Comparison of ENCODE assay signal across 1 cellular context in the genomic region with DNA sequence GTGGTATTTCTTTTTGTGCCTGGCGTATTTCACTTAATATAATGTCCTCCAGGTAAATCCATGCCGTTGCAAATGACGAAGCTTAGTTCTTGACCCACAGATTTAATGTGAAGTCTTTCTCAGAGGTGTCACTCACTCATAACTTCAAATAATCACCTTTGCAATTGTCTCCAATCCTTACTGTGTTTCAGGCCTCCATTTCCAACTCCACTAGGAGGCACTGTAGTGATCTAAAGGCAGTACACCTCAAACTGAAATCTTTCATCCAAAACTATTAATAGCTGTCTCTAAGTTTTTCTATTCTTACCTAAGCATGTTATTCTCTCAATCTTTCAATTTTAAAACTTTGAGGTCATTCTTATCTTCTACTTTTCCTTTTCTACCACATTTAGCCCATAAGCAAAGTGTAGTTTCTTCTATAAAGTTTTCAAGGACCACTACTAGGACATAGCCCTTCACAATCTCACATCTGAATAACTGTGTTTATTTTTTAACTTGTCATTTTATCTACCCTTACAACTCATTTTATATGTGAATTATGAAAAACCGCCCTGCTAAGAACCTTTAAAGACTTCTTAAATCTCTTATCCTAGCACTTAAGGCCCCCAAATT.
A peak's percentile ranks its signal among the peaks of the same experiment; 100 is the strongest.
TF ChIP-seq lines count a peak whose summit lies in the region.

No MANE protein-coding gene starts in this region.

TF ChIP-seq in K562, 482 proteins besides CTCF, POLR2A, EP300 and RAD21:
- TF ChIP-seq SMC3 (conservative IDR thresholded peaks at IDR 0.05; ENCODE audit: insufficient read depth, low read depth, low read length) (0 out of 2 replicates have a peak, but pooled peaks have one; percentile 30), MEF2A (IDR thresholded peaks at IDR 0.05; ENCODE audit: control insufficient read depth, low read depth, low read length) (0 out of 2 replicates have a peak, but pooled peaks have one; percentile 18), SMARCE1 (IDR thresholded peaks at IDR 0.05) (no peak)
- TF ChIP-seq, protein P1, sequence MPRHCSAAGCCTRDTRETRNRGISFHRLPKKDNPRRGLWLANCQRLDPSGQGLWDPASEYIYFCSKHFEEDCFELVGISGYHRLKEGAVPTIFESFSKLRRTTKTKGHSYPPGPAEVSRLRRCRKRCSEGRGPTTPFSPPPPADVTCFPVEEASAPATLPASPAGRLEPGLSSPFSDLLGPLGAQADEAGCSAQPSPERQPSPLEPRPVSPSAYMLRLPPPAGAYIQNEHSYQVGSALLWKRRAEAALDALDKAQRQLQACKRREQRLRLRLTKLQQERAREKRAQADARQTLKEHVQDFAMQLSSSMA (CRISPR knock-in tag; IDR thresholded peaks at IDR 0.05): no peak
- TF ChIP-seq, protein P2, sequence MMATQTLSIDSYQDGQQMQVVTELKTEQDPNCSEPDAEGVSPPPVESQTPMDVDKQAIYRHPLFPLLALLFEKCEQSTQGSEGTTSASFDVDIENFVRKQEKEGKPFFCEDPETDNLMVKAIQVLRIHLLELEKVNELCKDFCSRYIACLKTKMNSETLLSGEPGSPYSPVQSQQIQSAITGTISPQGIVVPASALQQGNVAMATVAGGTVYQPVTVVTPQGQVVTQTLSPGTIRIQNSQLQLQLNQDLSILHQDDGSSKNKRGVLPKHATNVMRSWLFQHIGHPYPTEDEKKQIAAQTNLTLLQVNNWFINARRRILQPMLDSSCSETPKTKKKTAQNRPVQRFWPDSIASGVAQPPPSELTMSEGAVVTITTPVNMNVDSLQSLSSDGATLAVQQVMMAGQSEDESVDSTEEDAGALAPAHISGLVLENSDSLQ (IDR thresholded peaks at IDR 0.05): peak; percentile 28; the same call in 1 of the 2 replicates
TF ChIP-seq in K562: peak in this region for 3.
